ENCODE assay signal across 7 cellular contexts in the genomic region with DNA sequence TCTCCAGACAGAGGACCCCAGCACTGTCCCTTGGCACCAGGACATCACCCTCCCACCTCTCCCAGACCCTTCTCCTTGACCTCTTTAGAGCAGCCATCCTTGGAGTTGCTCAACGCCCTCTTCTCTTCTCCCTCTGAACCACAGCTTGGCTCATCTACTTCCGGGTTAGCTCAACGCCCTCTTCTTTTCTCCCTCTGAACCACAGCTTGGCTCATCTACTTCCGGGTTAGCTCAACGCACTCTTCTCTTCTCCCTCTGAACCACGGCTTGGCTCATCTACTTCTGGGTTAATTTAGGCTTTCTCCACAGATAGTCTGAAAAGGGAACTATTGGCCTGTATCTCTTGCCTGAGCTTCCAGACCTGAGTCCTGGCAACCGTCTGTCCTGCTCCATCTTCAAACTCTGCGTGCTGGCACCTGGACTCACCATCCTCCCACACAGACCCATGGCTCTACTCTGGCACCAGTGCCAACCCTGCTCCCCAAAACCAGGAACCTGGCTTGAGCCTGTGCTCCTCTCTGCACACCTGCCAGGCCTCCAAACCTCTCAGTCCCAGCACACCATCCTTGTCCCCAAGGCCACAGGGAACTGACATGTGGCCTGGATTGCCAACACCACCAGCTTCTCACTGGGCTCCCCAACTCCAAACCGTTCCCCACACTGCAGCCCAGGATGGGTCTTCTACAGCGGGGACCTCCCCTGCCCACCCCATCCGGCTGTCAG. TPM values are rescaled to one million over a fixed set of nuclear protein-coding genes. Genes with fewer than 3 reads are reported as not detected.
DNase-seq lines count a peak whose midpoint lies in the region; ATAC-seq, FAIRE-seq and TF ChIP-seq lines count a peak whose summit lies in the region.
"Had no signal": no experiment of that assay in that cellular context is flagged by ENCODE, and none has a peak within 500 bp of the region (broad histone marks: within the 10 kb centered on the region; RNA-seq: fewer than 3 reads in every experiment).

No MANE protein-coding gene starts in this region.

- no peaks in the 10 kb centered on the region for H3K27me3 ChIP-seq in RWPE2 (ENCODE audit: insufficient read depth, poor library complexity, severe bottlenecking)
- H3K27me3 ChIP-seq in keratinocyte (ENCODE audit: control insufficient read depth, extremely low read depth, insufficient read depth, low read length), result no peaks in the 10 kb centered on the region
- H3K27me3 ChIP-seq: adrenal gland had no signal

- H3K36me3 ChIP-seq in RWPE2 (ENCODE audit: low read depth) (peaks cover 56% of the 10 kb centered on the region), keratinocyte (ENCODE audit: control insufficient read depth in 2 of 2, extremely low read depth in 1 of 2, insufficient read depth in 2 of 2, low read length in 2 of 2) (peaks cover 21 to 44% of the 10 kb centered on the region in 2 experiments)

- peaks cover 4% of the 10 kb centered on the region for H4K20me1 ChIP-seq in keratinocyte (ENCODE audit: control insufficient read depth, extremely low read depth, insufficient read depth, low read length)

- dilution Hi-C loops in keratinocyte (cut with MboI; ENCODE audit: extremely low pct_ligation_motif_present, low sequenced_read_pairs), result no loop called here

- peak overlapping the region; percentile 22 for H3K4me2 ChIP-seq in keratinocyte (ENCODE audit: control insufficient read depth, extremely low read depth, insufficient read depth, low read depth, low read length)

- H3K4me3 ChIP-seq in RWPE2 (ENCODE audit: severe bottlenecking) (no peak overlapping the region), keratinocyte (ENCODE audit: control insufficient read depth in 2 of 3, extremely low read depth in 1 of 3, insufficient read depth in 2 of 3, low read depth in 1 of 3, low read length in 3 of 3) (no peak overlapping the region)
- H3K4me3 ChIP-seq: adrenal gland had no signal

- H3K4me1 ChIP-seq in RWPE2 (ENCODE audit: insufficient read depth, poor library complexity, severe bottlenecking) (peaks cover 34% of the 10 kb centered on the region), keratinocyte (ENCODE audit: control insufficient read depth, extremely low read depth, insufficient read depth, low read length) (peaks cover 43% of the 10 kb centered on the region)

- H2AFZ ChIP-seq in keratinocyte (ENCODE audit: control insufficient read depth, low read length), result no peak overlapping the region

- TF ChIP-seq CTCF in RWPE2 (IDR thresholded peaks at IDR 0.05; ENCODE audit: poor library complexity, severe bottlenecking), result no peak
- no peak for TF ChIP-seq CTCF in keratinocyte (optimal IDR thresholded peaks at IDR 0.05 in 1 of 3, IDR thresholded peaks at IDR 0.05 in 1 of 3, conservative IDR thresholded peaks at IDR 0.05 in 1 of 3; ENCODE audit: extremely low read depth in 1 of 3, insufficient read depth in 2 of 3, low read length in 3 of 3)

- H3K9ac ChIP-seq in keratinocyte (ENCODE audit: control insufficient read depth, extremely low read depth, insufficient read depth, low read length), result no peak overlapping the region

- 0 out of 3 replicates have a peak, but pooled peaks have one; percentile 2 for ATAC-seq in RWPE2 (ENCODE audit: low read depth)

- peaks cover 13% of the 10 kb centered on the region for H3K9me1 ChIP-seq in keratinocyte (ENCODE audit: control insufficient read depth, extremely low read depth, insufficient read depth, low read length)

- H3K27ac ChIP-seq in RWPE2 (ENCODE audit: poor library complexity, severe bottlenecking) (peak overlapping the region; percentile 92), keratinocyte (ENCODE audit: control insufficient read depth, insufficient read depth, low read length) (no peak overlapping the region)

- DNase-seq in CD1c-positive myeloid dendritic cell (ENCODE audit: extremely low spot score) (peak; percentile 78), RWPE2 (ENCODE audit: low spot score) (no peak), keratinocyte (ENCODE audit: low read depth, low spot score) (no peak), T-helper 1 cell (no peak), nucleus accumbens (lab: John Stamatoyannopoulos, UW) (no peak), activated gamma-delta T cell (lab: John Stamatoyannopoulos, UW) (no peak)

- H3K9me3 ChIP-seq in RWPE2 (ENCODE audit: severe bottlenecking), result no peaks in the 10 kb centered on the region
- no peaks in the 10 kb centered on the region for H3K9me3 ChIP-seq in keratinocyte (ENCODE audit: control insufficient read depth, low read depth, low read length)
- H3K9me3 ChIP-seq: adrenal gland had no signal

- H3K79me2 ChIP-seq in keratinocyte (ENCODE audit: control insufficient read depth, insufficient read depth, low read length), result peaks cover 19% of the 10 kb centered on the region

- no peak for FAIRE-seq in keratinocyte (lab: Jason Lieb, UNC)

RNA-seq across cellular contexts. Expression of a gene that starts 25.3 kb away (rescaled TPM):
- 3.8 to 7.4 TPM (median 6.9 TPM) in 3 replicates for polyA plus RNA-seq in keratinocyte
- 2.7 TPM for polyA plus RNA-seq in keratinocyte (2011; ENCODE audit: low read depth)
- polyA plus RNA-seq in keratinocyte (2011; cell fraction: cytosol; rRNA removed), result 3.7 and 9.0 TPM in 2 replicates
- 13.2 and 18.1 TPM in 2 replicates for polyA plus RNA-seq in keratinocyte (2011; cell fraction: nucleus; rRNA removed)
- polyA plus RNA-seq in keratinocyte (2012; ENCODE audit: low replicate concordance), result 8.1 and 11.7 TPM in 2 replicates
- 6.2 to 11.1 TPM (median 10.2 TPM) in 3 replicates for polyA minus RNA-seq in keratinocyte
- polyA minus RNA-seq in keratinocyte (2011; cell fraction: cytosol; rRNA and poly(A)+ RNA removed), result 16.1 TPM
- polyA minus RNA-seq in keratinocyte (2011; cell fraction: nucleus; rRNA and poly(A)+ RNA removed), result 14.0 and 14.1 TPM in 2 replicates

RNA-seq across cellular contexts. Expression of a gene that starts 49.3 kb away (rescaled TPM):
- not detected in 3 replicates for polyA plus RNA-seq in keratinocyte
- polyA plus RNA-seq in keratinocyte (2011; ENCODE audit: low read depth), result not detected
- polyA plus RNA-seq in keratinocyte (2011; cell fraction: cytosol; rRNA removed), result not detected in 2 replicates
- polyA plus RNA-seq in keratinocyte (2011; cell fraction: nucleus; rRNA removed), result 0.09 and 0.19 TPM in 2 replicates
- not detected in 2 replicates for polyA plus RNA-seq in keratinocyte (2012; ENCODE audit: low replicate concordance)
- not detected in 3 replicates for polyA minus RNA-seq in keratinocyte
- polyA minus RNA-seq in keratinocyte (2011; cell fraction: cytosol; rRNA and poly(A)+ RNA removed), result not detected
- 0.32 TPM in 1 of 2 replicates, not detected in the other for polyA minus RNA-seq in keratinocyte (2011; cell fraction: nucleus; rRNA and poly(A)+ RNA removed)

RNA-seq across cellular contexts. Expression of a gene that starts 59.5 kb away (rescaled TPM):
- polyA plus RNA-seq in keratinocyte, result 64.0 to 76.2 TPM (median 71.7 TPM) in 3 replicates
- 36.3 TPM for polyA plus RNA-seq in keratinocyte (2011; ENCODE audit: low read depth)
- polyA plus RNA-seq in keratinocyte (2011; cell fraction: cytosol; rRNA removed), result 63.3 and 72.7 TPM in 2 replicates
- 106 and 123 TPM in 2 replicates for polyA plus RNA-seq in keratinocyte (2011; cell fraction: nucleus; rRNA removed)
- 41.0 and 57.4 TPM in 2 replicates for polyA plus RNA-seq in keratinocyte (2012; ENCODE audit: low replicate concordance)
- polyA minus RNA-seq in keratinocyte, result 125 to 156 TPM (median 152 TPM) in 3 replicates
- 111 TPM for polyA minus RNA-seq in keratinocyte (2011; cell fraction: cytosol; rRNA and poly(A)+ RNA removed)
- polyA minus RNA-seq in keratinocyte (2011; cell fraction: nucleus; rRNA and poly(A)+ RNA removed), result 70.2 and 88.4 TPM in 2 replicates

RNA-seq across cellular contexts. Expression of a gene that starts 59.6 kb away (rescaled TPM):
- polyA plus RNA-seq in keratinocyte, result 0.89 to 2.9 TPM (median 1.3 TPM) in 3 replicates
- polyA plus RNA-seq in keratinocyte (2011; ENCODE audit: low read depth), result 0.52 TPM
- polyA plus RNA-seq in keratinocyte (2011; cell fraction: cytosol; rRNA removed), result 0.74 and 1.9 TPM in 2 replicates
- 3.1 and 5.0 TPM in 2 replicates for polyA plus RNA-seq in keratinocyte (2011; cell fraction: nucleus; rRNA removed)
- 1.9 and 2.5 TPM in 2 replicates for polyA plus RNA-seq in keratinocyte (2012; ENCODE audit: low replicate concordance)
- 0.59 to 5.9 TPM (median 1.2 TPM) in 3 replicates for polyA minus RNA-seq in keratinocyte
- 8.8 TPM for polyA minus RNA-seq in keratinocyte (2011; cell fraction: cytosol; rRNA and poly(A)+ RNA removed)
- polyA minus RNA-seq in keratinocyte (2011; cell fraction: nucleus; rRNA and poly(A)+ RNA removed), result 5.7 and 6.1 TPM in 2 replicates
